13 cellular contexts compared by ENCODE assay signal in genomic region chr9:137280478-137281344, GRCh38. TPM values are rescaled to one million over a fixed set of nuclear protein-coding genes. Genes with fewer than 3 reads are reported as not detected.
A peak's percentile ranks its signal among the peaks of the same experiment; 100 is the strongest.
DNase-seq lines count a peak whose midpoint lies in the region; ATAC-seq and TF ChIP-seq lines count a peak whose summit lies in the region.
"Had no signal": no experiment of that assay in that cellular context is flagged by ENCODE, and none has a peak within 500 bp of the region (broad histone marks: within the 10 kb centered on the region; RNA-seq: fewer than 3 reads in every experiment).

No MANE protein-coding gene starts in this region.

- intact Hi-C loops in esophagus squamous epithelium (cut with DNase I) = no loop called here

- H3K27ac ChIP-seq in BLaER1 (peak overlapping the region; percentile 65), Karpas-422 (ENCODE audit: low read length) (no peak overlapping the region), esophagus squamous epithelium (no peak overlapping the region)
- H3K27ac ChIP-seq: gastroesophageal sphincter had no signal

- H3K9me2 ChIP-seq in Karpas-422 (replicated peaks; ENCODE audit: insufficient read depth, low read length) = no peaks in the 10 kb centered on the region

- H3K4me3 ChIP-seq in BLaER1 (peak overlapping the region; percentile 57), Karpas-422 (ENCODE audit: low read length) (no peak overlapping the region), esophagus squamous epithelium (peak overlapping the region in 2 of 4 donors; percentile 16 to 48)
- H3K4me3 ChIP-seq: gastroesophageal sphincter had no signal

- H3K9me3 Mint-ChIP-seq in naive B cell = no peaks in the 10 kb centered on the region
- H3K9me3 Mint-ChIP-seq in activated naive CD4-positive, alpha-beta T cell treated with anti-CD3 and anti-CD28 coated beads, Interleukin-2, amount 10 ng/mL, durations not matched to agents 7 days and 5 days = no peaks in the 10 kb centered on the region

- H3K9me3 ChIP-seq in BLaER1 (peaks cover 5% of the 10 kb centered on the region; the same call in 1 of the 2 replicates), Karpas-422 (ENCODE audit: low read length) (no peaks in the 10 kb centered on the region), esophagus squamous epithelium (no peaks in the 10 kb centered on the region)
- H3K9me3 ChIP-seq: gastroesophageal sphincter had no signal

- no peaks in the 10 kb centered on the region for H3K27me3 ChIP-seq in BLaER1
- no peaks in the 10 kb centered on the region for H3K27me3 ChIP-seq in Karpas-422 (ENCODE audit: low read length)
- peaks cover 0 to 50% (median 0%) of the 10 kb centered on the region in 4 donors for H3K27me3 ChIP-seq in esophagus squamous epithelium

- H3K36me3 ChIP-seq in BLaER1 (peaks cover 16% of the 10 kb centered on the region; the same call in 1 of the 2 replicates), Karpas-422 (ENCODE audit: insufficient read depth, low read length) (peaks cover 13% of the 10 kb centered on the region), esophagus squamous epithelium (peaks cover 0 to 43% (median 0%) of the 10 kb centered on the region in 3 donors)

- peaks cover 5% of the 10 kb centered on the region; the same call in 1 of the 2 replicates for H4K20me1 ChIP-seq in BLaER1
- H4K20me1 ChIP-seq in Karpas-422 (ENCODE audit: insufficient read depth, low read depth, low read length) = peaks cover 3% of the 10 kb centered on the region; the same call in 1 of the 2 replicates

- WGBS in esophagus squamous epithelium, 2 donors = 72 to 83% methylated on average over 8 to 18 of the region's 85 CpGs

- H3K27me3 Mint-ChIP-seq in naive B cell = no peaks in the 10 kb centered on the region
- peaks cover 55% of the 10 kb centered on the region for H3K27me3 Mint-ChIP-seq in activated naive CD4-positive, alpha-beta T cell treated with anti-CD3 and anti-CD28 coated beads, Interleukin-2, amount 10 ng/mL, durations not matched to agents 7 days and 5 days

- H3K4me1 ChIP-seq in BLaER1 (peaks cover 78% of the 10 kb centered on the region), Karpas-422 (ENCODE audit: low read length) (peaks cover 33% of the 10 kb centered on the region), esophagus squamous epithelium (peaks cover 24 to 50% (median 39%) of the 10 kb centered on the region in 3 donors)

- no peaks in the 10 kb centered on the region for H3K36me3 Mint-ChIP-seq in naive B cell
- peaks cover 3% of the 10 kb centered on the region for H3K36me3 Mint-ChIP-seq in activated naive CD4-positive, alpha-beta T cell treated with anti-CD3 and anti-CD28 coated beads, Interleukin-2, amount 10 ng/mL, durations not matched to agents 7 days and 5 days

- no peak overlapping the region for H3K27ac Mint-ChIP-seq in naive B cell
- no peak overlapping the region for H3K27ac Mint-ChIP-seq in activated naive CD4-positive, alpha-beta T cell treated with anti-CD3 and anti-CD28 coated beads, Interleukin-2, amount 10 ng/mL, durations not matched to agents 7 days and 5 days

- TF ChIP-seq CTCF in esophagus squamous epithelium (IDR thresholded peaks at IDR 0.05) = peak; percentile 15 to 54 (median 24)

- H3K9ac ChIP-seq in BLaER1 = 0 out of 2 replicates have a peak overlapping the region, but pooled peaks have one; percentile 41
- no peak overlapping the region for H3K9ac ChIP-seq in Karpas-422 (ENCODE audit: low read length)

- H3K4me2 ChIP-seq in BLaER1 (peak overlapping the region; percentile 92), Karpas-422 (ENCODE audit: low read depth, low read length, poor library complexity, severe bottlenecking) (no peak overlapping the region)

- peaks cover 18 to 33% (median 31%) of the 10 kb centered on the region in 3 donors for H3K4me1 Mint-ChIP-seq in naive B cell
- peaks cover 17% of the 10 kb centered on the region for H3K4me1 Mint-ChIP-seq in activated naive CD4-positive, alpha-beta T cell treated with anti-CD3 and anti-CD28 coated beads, Interleukin-2, amount 10 ng/mL, durations not matched to agents 7 days and 5 days

- H3K4me3 Mint-ChIP-seq in naive B cell = peak overlapping the region in 4 of 8 donors; percentile 20 to 66 (median 46)
- H3K4me3 Mint-ChIP-seq in activated naive CD4-positive, alpha-beta T cell treated with anti-CD3 and anti-CD28 coated beads, Interleukin-2, amount 10 ng/mL, durations not matched to agents 7 days and 5 days = no peak overlapping the region

- no peak overlapping the region for H2AFZ ChIP-seq in Karpas-422 (ENCODE audit: low read length)

- H3K79me2 ChIP-seq in Karpas-422 (ENCODE audit: low read length) = no peaks in the 10 kb centered on the region

- CTCF ChIA-PET in activated naive CD4-positive, alpha-beta T cell treated with anti-CD3 and anti-CD28 coated beads, Interleukin-2, amount 10 ng/mL, durations not matched to agents 7 days and 5 days (lab: Charles Lee) = interaction anchor here (1.0 kb wide), 1 partner anchor 225 kb away, joined by 3 read pairs; no protein-coding TSS in a partner anchor

- DNase-seq in Karpas-422 (peak; percentile 71), esophagus squamous epithelium (lab: John Stamatoyannopoulos, UW) (no peak), naive B cell (no peak)
- DNase-seq in activated naive CD4-positive, alpha-beta T cell treated with anti-CD3 and anti-CD28 coated beads, Interleukin-2, amount 10 ng/mL, durations not matched to agents 7 days and 5 days = no peak
- DNase-seq: activated naive CD4-positive, alpha-beta T cell treated with anti-CD3 and anti-CD28 coated beads, Interleukin-2, amount 50 U/mL, for 16 hours; Calu3; NCI-H774; nucleus accumbens had no signal

- ATAC-seq in naive B cell (ENCODE audit: low read depth in 2 of 2) (peak; percentile 34 to 48), GM18517 (IDR thresholded peaks at IDR 0.05; ENCODE audit: unreplicated experiment) (no peak), HG03139 (IDR thresholded peaks at IDR 0.05; ENCODE audit: unreplicated experiment) (no peak), HG02678 (IDR thresholded peaks at IDR 0.05; ENCODE audit: unreplicated experiment) (no peak)
- ATAC-seq: gastroesophageal sphincter had no signal

- TF ChIP-seq POLR2A in esophagus squamous epithelium (IDR thresholded peaks at IDR 0.05) = no peak

RNA-seq across cellular contexts. Expression of gene TOR4A, which starts 3.2 kb away (rescaled TPM):
- total RNA-seq in Karpas-422 (2014; rRNA removed; shearing (Covaris generic); ENCODE audit: low replicate concordance) = 8.8 and 19.2 TPM in 2 replicates
- 10 to 100 TPM in 3 of 4 donors, 1 to 10 TPM in 1; 8.8 to 17.5 (median 13.5) TPM for total RNA-seq in esophagus squamous epithelium
- 1 to 10 TPM; 2.4 to 6.2 (median 4.1) TPM for polyA plus RNA-seq in naive B cell (ENCODE audit: low read depth in 6 of 6)

RNA-seq across cellular contexts. Expression of gene NRARP, which starts 21.4 kb away (rescaled TPM):
- 1.4 and 1.8 TPM in 2 replicates for total RNA-seq in Karpas-422 (2014; rRNA removed; shearing (Covaris generic); ENCODE audit: low replicate concordance)
- 10 to 100 TPM; 19.6 to 33.9 (median 27.5) TPM for total RNA-seq in esophagus squamous epithelium
- under 1 TPM in 1 of 6 donors, not detected in 5; 0.37 TPM for polyA plus RNA-seq in naive B cell (ENCODE audit: low read depth in 6 of 6)

RNA-seq across cellular contexts. Expression of gene NELFB, which starts 25.6 kb away (rescaled TPM):
- total RNA-seq in Karpas-422 (2014; rRNA removed; shearing (Covaris generic); ENCODE audit: low replicate concordance) = 17.8 and 42.7 TPM in 2 replicates
- 10 to 100 TPM; 26.1 to 41.4 (median 35.2) TPM for total RNA-seq in esophagus squamous epithelium
- polyA plus RNA-seq in naive B cell (ENCODE audit: low read depth in 6 of 6) = 10 to 100 TPM; 23.5 to 37.8 (median 27.2) TPM

RNA-seq across cellular contexts. Expression of gene STPG3, which starts 29.6 kb away (rescaled TPM):
- 0.61 and 0.86 TPM in 2 replicates for total RNA-seq in Karpas-422 (2014; rRNA removed; shearing (Covaris generic); ENCODE audit: low replicate concordance)
- not detected for total RNA-seq in esophagus squamous epithelium
- polyA plus RNA-seq in naive B cell (ENCODE audit: low read depth in 6 of 6) = not detected
- total RNA-seq: Calu3, gastroesophageal sphincter had no signal

RNA-seq across cellular contexts. Expression of gene TUBB4B, which starts 39.6 kb away (rescaled TPM):
- total RNA-seq in Karpas-422 (2014; rRNA removed; shearing (Covaris generic); ENCODE audit: low replicate concordance) = 97.1 and 152 TPM in 2 replicates
- total RNA-seq in esophagus squamous epithelium = 100 to 1,000 TPM; 367 to 753 (median 540) TPM
- polyA plus RNA-seq in naive B cell (ENCODE audit: low read depth in 6 of 6) = 10 to 100 TPM; 22.7 to 53.2 (median 40.2) TPM

Comparison
In these comparisons a context has a peak if more than half of its experiments do, and no peak if none do; other contexts are left out.
1. ATAC-seq: peak in naive B cell (2 of 2); none in GM18517 (single experiment), HG03139 (single experiment) and HG02678 (single experiment).